Comparison of ENCODE assay signal across 21 cellular contexts in the genomic region with DNA sequence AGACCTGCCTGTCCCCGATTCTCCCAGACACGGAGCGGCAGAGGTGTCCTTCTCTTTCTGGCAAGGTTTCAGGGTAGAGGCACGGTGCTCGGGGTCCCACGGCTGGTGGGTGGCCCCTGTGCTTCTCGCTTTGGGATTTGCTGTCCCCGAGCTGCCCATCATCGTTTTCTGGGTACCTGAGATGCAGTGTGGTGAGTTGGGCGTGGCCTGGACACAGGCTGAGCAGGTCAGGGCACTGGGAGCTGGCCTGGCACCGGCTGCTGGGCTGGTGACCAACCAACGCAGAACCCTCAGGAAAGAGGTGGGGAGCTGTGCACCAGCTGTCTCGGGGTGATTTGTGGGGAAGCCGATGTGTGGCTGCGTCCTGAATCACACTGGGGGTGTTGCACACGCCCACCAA.
"Had no signal": no experiment of that assay in that cellular context is flagged by ENCODE, and none has a peak within 500 bp of the region (broad histone marks: within the 10 kb centered on the region; RNA-seq: fewer than 3 reads in every experiment).

No MANE protein-coding gene starts in this region.

- DNase-seq: IMR-90; Karpas-422; KG1; MM.1S; NCI-H1092 treated with DMSO at 0.1 percent for 48 hours; NCI-H1436; NCI-H187; NCI-H2029; NCI-H2081 treated with DMSO at 0.1 percent for 48 hours; NCI-H2171; NCI-H226; NCI-H510A; NCI-H524 treated with DMSO at 0.1 percent for 48 hours; NK-92 treated with Interleukin-12 subunit alpha and Interleukin-12 subunit beta, amount 100 ng/mL, for 24 hours; PC-3; SHP77; SK-N-SH; SW 1271 had no signal

- H3K9me3 ChIP-seq: SK-N-SH had no signal

- H3K27ac ChIP-seq: RWPE1 had no signal

- ATAC-seq: HepG2, Panc1, PC-3 had no signal
